ENCODE assay signal across 1 cellular context in genomic region chr11:86981777-86982540, GRCh38.
A peak's percentile ranks its signal among the peaks of the same experiment; 100 is the strongest.
TF ChIP-seq lines count a peak whose summit lies in the region.

No MANE protein-coding gene starts in this region.

TF ChIP-seq in HepG2, 621 proteins besides CTCF, POLR2A, EP300 and RAD21 (continued from another document and continues in another):
- TF ChIP-seq EHMT2 (IDR thresholded peaks at IDR 0.05; ENCODE audit: borderline replicate concordance, low read depth, low read length) (peak; percentile 29; the same call in 1 of the 2 replicates), HMG20B (CRISPR knock-in tag; conservative IDR thresholded peaks at IDR 0.05) (no peak), HNF4A (CRISPR knock-in tag; IDR thresholded peaks at IDR 0.05) (peak; percentile 60), CEBPG (CRISPR knock-in tag; IDR thresholded peaks at IDR 0.05) (no peak), ZMYM4 (CRISPR knock-in tag; IDR thresholded peaks at IDR 0.05) (peak; percentile 42; the same call in 1 of the 2 replicates), ZNF431 (CRISPR knock-in tag; IDR thresholded peaks at IDR 0.05; ENCODE audit: borderline replicate concordance, low read depth) (no peak), ZNF710 (CRISPR knock-in tag; IDR thresholded peaks at IDR 0.05; ENCODE audit: borderline replicate concordance) (no peak), ZNF564 (CRISPR knock-in tag; IDR thresholded peaks at IDR 0.05) (no peak), ZNF329 (CRISPR knock-in tag; IDR thresholded peaks at IDR 0.05; ENCODE audit: low read depth) (no peak), KDM6A (CRISPR knock-in tag; IDR thresholded peaks at IDR 0.05; ENCODE audit: low read depth) (no peak), CHCHD3 (CRISPR knock-in tag; IDR thresholded peaks at IDR 0.05) (no peak), RARG (CRISPR knock-in tag; IDR thresholded peaks at IDR 0.05; ENCODE audit: low read depth) (no peak), MYPOP (CRISPR knock-in tag; IDR thresholded peaks at IDR 0.05) (no peak), TERF1 (CRISPR knock-in tag; IDR thresholded peaks at IDR 0.05) (no peak), PRPF4 (IDR thresholded peaks at IDR 0.05; ENCODE audit: low read depth, low read length, poor library complexity, severe bottlenecking) (no peak), SNAPC2 (CRISPR knock-in tag; IDR thresholded peaks at IDR 0.05) (no peak), ZNF644 (CRISPR knock-in tag; IDR thresholded peaks at IDR 0.05; ENCODE audit: low read depth) (0 out of 2 replicates have a peak, but pooled peaks have one; percentile 55), ZBTB10 (CRISPR knock-in tag; IDR thresholded peaks at IDR 0.05; ENCODE audit: borderline replicate concordance) (no peak), HMG20A (CRISPR knock-in tag; IDR thresholded peaks at IDR 0.05; ENCODE audit: borderline replicate concordance) (no peak), ZNF629 (CRISPR knock-in tag; conservative IDR thresholded peaks at IDR 0.05) (no peak), TFE3 (CRISPR knock-in tag; IDR thresholded peaks at IDR 0.05) (peak; percentile 56; the same call in 1 of the 2 replicates), ZNF878 (CRISPR knock-in tag; IDR thresholded peaks at IDR 0.05) (no peak), GTF3A (CRISPR knock-in tag; conservative IDR thresholded peaks at IDR 0.05) (no peak), CEBPZ (IDR thresholded peaks at IDR 0.05; ENCODE audit: low read length) (no peak), SALL1 (CRISPR knock-in tag; IDR thresholded peaks at IDR 0.05) (0 out of 2 replicates have a peak, but pooled peaks have one; percentile 32), ARNT (IDR thresholded peaks at IDR 0.05) (no peak)
- TF ChIP-seq, protein P1, sequence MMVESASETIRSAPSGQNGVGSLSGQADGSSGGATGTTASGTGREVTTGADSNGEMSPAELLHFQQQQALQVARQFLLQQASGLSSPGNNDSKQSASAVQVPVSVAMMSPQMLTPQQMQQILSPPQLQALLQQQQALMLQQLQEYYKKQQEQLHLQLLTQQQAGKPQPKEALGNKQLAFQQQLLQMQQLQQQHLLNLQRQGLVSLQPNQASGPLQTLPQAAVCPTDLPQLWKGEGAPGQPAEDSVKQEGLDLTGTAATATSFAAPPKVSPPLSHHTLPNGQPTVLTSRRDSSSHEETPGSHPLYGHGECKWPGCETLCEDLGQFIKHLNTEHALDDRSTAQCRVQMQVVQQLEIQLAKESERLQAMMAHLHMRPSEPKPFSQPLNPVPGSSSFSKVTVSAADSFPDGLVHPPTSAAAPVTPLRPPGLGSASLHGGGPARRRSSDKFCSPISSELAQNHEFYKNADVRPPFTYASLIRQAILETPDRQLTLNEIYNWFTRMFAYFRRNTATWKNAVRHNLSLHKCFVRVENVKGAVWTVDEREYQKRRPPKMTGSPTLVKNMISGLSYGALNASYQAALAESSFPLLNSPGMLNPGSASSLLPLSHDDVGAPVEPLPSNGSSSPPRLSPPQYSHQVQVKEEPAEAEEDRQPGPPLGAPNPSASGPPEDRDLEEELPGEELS (CRISPR knock-in tag; IDR thresholded peaks at IDR 0.05), result no peak
- TF ChIP-seq, protein P2, sequence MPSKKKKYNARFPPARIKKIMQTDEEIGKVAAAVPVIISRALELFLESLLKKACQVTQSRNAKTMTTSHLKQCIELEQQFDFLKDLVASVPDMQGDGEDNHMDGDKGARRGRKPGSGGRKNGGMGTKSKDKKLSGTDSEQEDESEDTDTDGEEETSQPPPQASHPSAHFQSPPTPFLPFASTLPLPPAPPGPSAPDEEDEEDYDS (CRISPR knock-in tag; IDR thresholded peaks at IDR 0.05), result no peak
- TF ChIP-seq, protein P3, sequence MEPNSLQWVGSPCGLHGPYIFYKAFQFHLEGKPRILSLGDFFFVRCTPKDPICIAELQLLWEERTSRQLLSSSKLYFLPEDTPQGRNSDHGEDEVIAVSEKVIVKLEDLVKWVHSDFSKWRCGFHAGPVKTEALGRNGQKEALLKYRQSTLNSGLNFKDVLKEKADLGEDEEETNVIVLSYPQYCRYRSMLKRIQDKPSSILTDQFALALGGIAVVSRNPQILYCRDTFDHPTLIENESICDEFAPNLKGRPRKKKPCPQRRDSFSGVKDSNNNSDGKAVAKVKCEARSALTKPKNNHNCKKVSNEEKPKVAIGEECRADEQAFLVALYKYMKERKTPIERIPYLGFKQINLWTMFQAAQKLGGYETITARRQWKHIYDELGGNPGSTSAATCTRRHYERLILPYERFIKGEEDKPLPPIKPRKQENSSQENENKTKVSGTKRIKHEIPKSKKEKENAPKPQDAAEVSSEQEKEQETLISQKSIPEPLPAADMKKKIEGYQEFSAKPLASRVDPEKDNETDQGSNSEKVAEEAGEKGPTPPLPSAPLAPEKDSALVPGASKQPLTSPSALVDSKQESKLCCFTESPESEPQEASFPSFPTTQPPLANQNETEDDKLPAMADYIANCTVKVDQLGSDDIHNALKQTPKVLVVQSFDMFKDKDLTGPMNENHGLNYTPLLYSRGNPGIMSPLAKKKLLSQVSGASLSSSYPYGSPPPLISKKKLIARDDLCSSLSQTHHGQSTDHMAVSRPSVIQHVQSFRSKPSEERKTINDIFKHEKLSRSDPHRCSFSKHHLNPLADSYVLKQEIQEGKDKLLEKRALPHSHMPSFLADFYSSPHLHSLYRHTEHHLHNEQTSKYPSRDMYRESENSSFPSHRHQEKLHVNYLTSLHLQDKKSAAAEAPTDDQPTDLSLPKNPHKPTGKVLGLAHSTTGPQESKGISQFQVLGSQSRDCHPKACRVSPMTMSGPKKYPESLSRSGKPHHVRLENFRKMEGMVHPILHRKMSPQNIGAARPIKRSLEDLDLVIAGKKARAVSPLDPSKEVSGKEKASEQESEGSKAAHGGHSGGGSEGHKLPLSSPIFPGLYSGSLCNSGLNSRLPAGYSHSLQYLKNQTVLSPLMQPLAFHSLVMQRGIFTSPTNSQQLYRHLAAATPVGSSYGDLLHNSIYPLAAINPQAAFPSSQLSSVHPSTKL (CRISPR knock-in tag; IDR thresholded peaks at IDR 0.05), result 0 out of 2 replicates have a peak, but pooled peaks have one; percentile 21
- TF ChIP-seq, protein P4, sequence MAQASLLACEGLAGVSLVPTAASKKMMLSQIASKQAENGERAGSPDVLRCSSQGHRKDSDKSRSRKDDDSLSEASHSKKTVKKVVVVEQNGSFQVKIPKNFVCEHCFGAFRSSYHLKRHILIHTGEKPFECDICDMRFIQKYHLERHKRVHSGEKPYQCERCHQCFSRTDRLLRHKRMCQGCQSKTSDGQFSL (CRISPR knock-in tag; IDR thresholded peaks at IDR 0.05), result no peak
- TF ChIP-seq, protein P5, sequence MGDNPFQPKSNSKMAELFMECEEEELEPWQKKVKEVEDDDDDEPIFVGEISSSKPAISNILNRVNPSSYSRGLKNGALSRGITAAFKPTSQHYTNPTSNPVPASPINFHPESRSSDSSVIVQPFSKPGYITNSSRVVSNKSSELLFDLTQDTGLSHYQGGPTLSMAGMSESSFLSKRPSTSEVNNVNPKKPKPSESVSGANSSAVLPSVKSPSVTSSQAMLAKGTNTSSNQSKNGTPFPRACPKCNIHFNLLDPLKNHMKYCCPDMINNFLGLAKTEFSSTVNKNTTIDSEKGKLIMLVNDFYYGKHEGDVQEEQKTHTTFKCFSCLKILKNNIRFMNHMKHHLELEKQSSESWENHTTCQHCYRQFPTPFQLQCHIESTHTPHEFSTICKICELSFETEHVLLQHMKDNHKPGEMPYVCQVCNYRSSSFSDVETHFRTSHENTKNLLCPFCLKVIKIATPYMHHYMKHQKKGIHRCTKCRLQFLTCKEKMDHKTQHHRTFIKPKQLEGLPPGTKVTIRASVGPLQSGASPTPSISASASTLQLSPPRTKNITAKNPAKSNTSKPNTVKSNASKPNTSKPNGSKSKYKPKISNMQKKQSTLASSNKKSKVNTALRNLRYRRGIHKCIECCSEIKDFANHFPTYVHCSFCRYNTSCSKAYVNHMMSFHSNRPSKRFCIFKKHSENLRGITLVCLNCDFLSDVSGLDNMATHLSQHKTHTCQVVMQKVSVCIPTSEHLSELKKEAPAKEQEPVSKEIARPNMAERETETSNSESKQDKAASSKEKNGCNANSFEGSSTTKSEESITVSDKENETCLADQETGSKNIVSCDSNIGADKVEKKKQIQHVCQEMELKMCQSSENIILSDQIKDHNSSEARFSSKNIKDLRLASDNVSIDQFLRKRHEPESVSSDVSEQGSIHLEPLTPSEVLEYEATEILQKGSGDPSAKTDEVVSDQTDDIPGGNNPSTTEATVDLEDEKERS (CRISPR knock-in tag; IDR thresholded peaks at IDR 0.05), result 0 out of 2 replicates have a peak, but pooled peaks have one; percentile 19
- TF ChIP-seq, protein P6, sequence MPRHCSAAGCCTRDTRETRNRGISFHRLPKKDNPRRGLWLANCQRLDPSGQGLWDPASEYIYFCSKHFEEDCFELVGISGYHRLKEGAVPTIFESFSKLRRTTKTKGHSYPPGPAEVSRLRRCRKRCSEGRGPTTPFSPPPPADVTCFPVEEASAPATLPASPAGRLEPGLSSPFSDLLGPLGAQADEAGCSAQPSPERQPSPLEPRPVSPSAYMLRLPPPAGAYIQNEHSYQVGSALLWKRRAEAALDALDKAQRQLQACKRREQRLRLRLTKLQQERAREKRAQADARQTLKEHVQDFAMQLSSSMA (CRISPR knock-in tag; IDR thresholded peaks at IDR 0.05), result no peak
